ENCODE assay signal across 15 cellular contexts in genomic region chr2:68206779-68207178, GRCh38. TPM values are rescaled to one million over a fixed set of nuclear protein-coding genes. Genes with fewer than 3 reads are reported as not detected.
DNase-seq lines count a peak whose midpoint lies in the region; ATAC-seq and TF ChIP-seq lines count a peak whose summit lies in the region.
"Had no signal": no experiment of that assay in that cellular context is flagged by ENCODE, and none has a peak within 500 bp of the region (broad histone marks: within the 10 kb centered on the region; RNA-seq: fewer than 3 reads in every experiment).

No MANE protein-coding gene starts in this region.

- H2AFZ ChIP-seq in Loucy (ENCODE audit: low read length) = no peak overlapping the region

- peaks cover 14 to 23% of the 10 kb centered on the region in 2 donors for H3K36me3 Mint-ChIP-seq in CD4-positive, alpha-beta memory T cell
- H3K36me3 Mint-ChIP-seq in activated CD8-positive, alpha-beta T cell treated with anti-CD3 and anti-CD28 coated beads, Interleukin-2, amount 10 ng/mL, durations not matched to agents 7 days and 5 days (ENCODE audit: low read depth) = peaks cover 31% of the 10 kb centered on the region
- no peaks in the 10 kb centered on the region for H3K36me3 Mint-ChIP-seq in natural killer cell

- CTCF ChIA-PET in CD4-positive, alpha-beta memory T cell (lab: Charles Lee; ENCODE audit: partially characterized antibody) = interaction anchor here (1.2 to 2.7 kb wide), 5 partner anchors 9 to 76 kb away, joined by 5 to 23 read pairs (median 6); no protein-coding TSS in a partner anchor
- CTCF ChIA-PET in activated CD8-positive, alpha-beta T cell treated with anti-CD3 and anti-CD28 coated beads, Interleukin-2, amount 10 ng/mL, durations not matched to agents 7 days and 5 days (lab: Charles Lee) = interaction anchor here (0.8 to 2.8 kb wide), 5 partner anchors 11 to 76 kb away, joined by 3 to 15 read pairs (median 5); no protein-coding TSS in a partner anchor

- H3K36me3 ChIP-seq in CD4-positive, alpha-beta memory T cell (ENCODE audit: insufficient read depth, low read length) = peaks cover 5% of the 10 kb centered on the region
- peaks cover 13% of the 10 kb centered on the region for H3K36me3 ChIP-seq in Loucy (ENCODE audit: insufficient read depth, low read length)

- H3K9me2 ChIP-seq in Loucy (replicated peaks; ENCODE audit: low read depth, low read length) = no peaks in the 10 kb centered on the region

- no peak for TF ChIP-seq CTCF in Loucy (conservative IDR thresholded peaks at IDR 0.05; ENCODE audit: low read length)
- TF ChIP-seq CTCF in natural killer cell (IDR thresholded peaks at IDR 0.05) = no peak

- peaks cover 51 to 78% (median 64%) of the 10 kb centered on the region in 4 donors for H3K4me1 Mint-ChIP-seq in CD4-positive, alpha-beta memory T cell
- H3K4me1 Mint-ChIP-seq in activated CD8-positive, alpha-beta T cell treated with anti-CD3 and anti-CD28 coated beads, Interleukin-2, amount 10 ng/mL, durations not matched to agents 7 days and 5 days (ENCODE audit: low read depth) = peaks cover 39% of the 10 kb centered on the region
- H3K4me1 Mint-ChIP-seq in natural killer cell = peaks cover 54 to 59% of the 10 kb centered on the region in 2 donors

- H3K27me3 ChIP-seq in CD4-positive, alpha-beta memory T cell (ENCODE audit: insufficient read depth, low read length) = no peaks in the 10 kb centered on the region
- H3K27me3 ChIP-seq in Loucy (ENCODE audit: insufficient read depth, low read length, poor library complexity, severe bottlenecking) = no peaks in the 10 kb centered on the region
- H3K27me3 ChIP-seq: BLaER1 had no signal

- DNase-seq in CD4-positive, alpha-beta memory T cell = no peak
- no peak for DNase-seq in activated CD8-positive, alpha-beta T cell treated with anti-CD3 and anti-CD28 coated beads, Interleukin-2, amount 10 ng/mL, durations not matched to agents 7 days and 5 days
- DNase-seq in natural killer cell (no peak), NCI-H345 (lab: John Stamatoyannopoulos, UW) (no peak)
- no peak for DNase-seq in central memory CD4-positive, alpha-beta T cell
- DNase-seq: anterior cingulate cortex; NCI-H2029; stimulated activated CD4-positive, alpha-beta T cell treated with anti-CD3 and anti-CD28 coated beads, Interleukin-15, amount 100 ng/mL, for 24 hours had no signal

- no peak for ATAC-seq in activated CD8-positive, alpha-beta T cell treated with anti-CD3 and anti-CD28 coated beads, Interleukin-2, amount 10 ng/mL, durations not matched to agents 7 days and 5 days
- ATAC-seq in natural killer cell (no peak), HG03460 (IDR thresholded peaks at IDR 0.05; ENCODE audit: unreplicated experiment) (no peak)
- ATAC-seq: esophagus mucosa, HCT116, Right ventricle myocardium inferior had no signal

- no peak overlapping the region for H3K4me3 ChIP-seq in CD4-positive, alpha-beta memory T cell (ENCODE audit: low read length in 2 of 2)
- no peak overlapping the region for H3K4me3 ChIP-seq in Loucy (ENCODE audit: low read length, poor library complexity, severe bottlenecking)
- H3K4me3 ChIP-seq: BLaER1, coronary artery had no signal

- peak overlapping the region in 6 of 8 donors; percentile 10 to 83 (median 38) for H3K4me3 Mint-ChIP-seq in CD4-positive, alpha-beta memory T cell
- H3K4me3 Mint-ChIP-seq in activated CD8-positive, alpha-beta T cell treated with anti-CD3 and anti-CD28 coated beads, Interleukin-2, amount 10 ng/mL, durations not matched to agents 7 days and 5 days = no peak overlapping the region
- H3K4me3 Mint-ChIP-seq in natural killer cell = no peak overlapping the region

- intact Hi-C loops in CD4-positive, alpha-beta memory T cell (cut with micrococcal nuclease) = no loop called here
- intact Hi-C loops in natural killer cell (cut with micrococcal nuclease) = no loop called here

- peaks cover 80% of the 10 kb centered on the region for H4K20me1 ChIP-seq in Loucy (ENCODE audit: insufficient read depth, low read length, poor library complexity, severe bottlenecking)

- no peak overlapping the region for H3K27ac ChIP-seq in CD4-positive, alpha-beta memory T cell (ENCODE audit: low read depth, low read length)
- H3K27ac ChIP-seq: BLaER1, coronary artery had no signal

- no peak overlapping the region for H3K9ac ChIP-seq in Loucy (ENCODE audit: low read depth, low read length, poor library complexity, severe bottlenecking)
- H3K9ac ChIP-seq: BLaER1 had no signal

- POLR2A ChIA-PET in CD4-positive, alpha-beta memory T cell (lab: Charles Lee; ENCODE audit: partially characterized antibody) = no interaction called here
- POLR2A ChIA-PET in activated CD8-positive, alpha-beta T cell treated with anti-CD3 and anti-CD28 coated beads, Interleukin-2, amount 10 ng/mL, durations not matched to agents 7 days and 5 days (lab: Charles Lee) = no interaction called here

- H3K4me1 ChIP-seq in CD4-positive, alpha-beta memory T cell (ENCODE audit: insufficient read depth, low read length) = peaks cover 69% of the 10 kb centered on the region
- peaks cover 14% of the 10 kb centered on the region for H3K4me1 ChIP-seq in Loucy (ENCODE audit: insufficient read depth, low read length, poor library complexity, severe bottlenecking)
- H3K4me1 ChIP-seq: BLaER1 had no signal

- no peaks in the 10 kb centered on the region for H3K27me3 Mint-ChIP-seq in CD4-positive, alpha-beta memory T cell
- H3K27me3 Mint-ChIP-seq in activated CD8-positive, alpha-beta T cell treated with anti-CD3 and anti-CD28 coated beads, Interleukin-2, amount 10 ng/mL, durations not matched to agents 7 days and 5 days (ENCODE audit: low read depth) = no peaks in the 10 kb centered on the region
- H3K27me3 Mint-ChIP-seq in natural killer cell (ENCODE audit: low read depth in 2 of 2) = no peaks in the 10 kb centered on the region

- peak overlapping the region; percentile 11 to 79 (median 54) for H3K27ac Mint-ChIP-seq in CD4-positive, alpha-beta memory T cell
- H3K27ac Mint-ChIP-seq in activated CD8-positive, alpha-beta T cell treated with anti-CD3 and anti-CD28 coated beads, Interleukin-2, amount 10 ng/mL, durations not matched to agents 7 days and 5 days = peak overlapping the region; percentile 7
- peak overlapping the region; percentile 19 to 61 for H3K27ac Mint-ChIP-seq in natural killer cell

- peaks cover 97% of the 10 kb centered on the region for H3K79me2 ChIP-seq in Loucy (ENCODE audit: insufficient read depth, low read length)

- H3F3A ChIP-seq in Loucy (ENCODE audit: low read depth) = no peaks in the 10 kb centered on the region

- peak overlapping the region; percentile 5 for H3K4me2 ChIP-seq in Loucy (ENCODE audit: low read depth, low read length, poor library complexity, severe bottlenecking)
- H3K4me2 ChIP-seq: BLaER1 had no signal

- H3K9me3 ChIP-seq in CD4-positive, alpha-beta memory T cell (ENCODE audit: control insufficient read depth in 1 of 2, low read length in 2 of 2) = no peaks in the 10 kb centered on the region
- H3K9me3 ChIP-seq in Loucy (ENCODE audit: insufficient read depth, low read depth, low read length) = no peaks in the 10 kb centered on the region
- H3K9me3 ChIP-seq: BLaER1 had no signal

- H3K9me3 Mint-ChIP-seq in CD4-positive, alpha-beta memory T cell = no peaks in the 10 kb centered on the region
- H3K9me3 Mint-ChIP-seq in activated CD8-positive, alpha-beta T cell treated with anti-CD3 and anti-CD28 coated beads, Interleukin-2, amount 10 ng/mL, durations not matched to agents 7 days and 5 days (ENCODE audit: insufficient read depth) = no peaks in the 10 kb centered on the region
- no peaks in the 10 kb centered on the region for H3K9me3 Mint-ChIP-seq in natural killer cell

RNA-seq across cellular contexts. Expression of gene PPP3R1, which starts 45.6 kb away (rescaled TPM):
- 10 to 100 TPM; 74.8 to 76.8 TPM for total RNA-seq in CD4-positive, alpha-beta memory T cell
- polyA plus RNA-seq in CD4-positive, alpha-beta memory T cell = 1 to 10 TPM; 3.9 to 5.4 TPM
- 10 to 100 TPM; 67.6 to 71.8 TPM for total RNA-seq in activated CD8-positive, alpha-beta T cell treated with anti-CD3 and anti-CD28 coated beads, Interleukin-2, amount 10 ng/mL, durations not matched to agents 7 days and 5 days
- 10 to 100 TPM; 77.8 to 86.2 (median 79.9) TPM for total RNA-seq in natural killer cell

RNA-seq across cellular contexts. Expression of gene PNO1, which starts 49.1 kb away (rescaled TPM):
- 10 to 100 TPM in 1 of 2 experiments, 1 to 10 TPM in 1; 8.7 to 11.3 TPM for total RNA-seq in CD4-positive, alpha-beta memory T cell
- 10 to 100 TPM; 18.9 to 26.1 TPM for polyA plus RNA-seq in CD4-positive, alpha-beta memory T cell
- total RNA-seq in activated CD8-positive, alpha-beta T cell treated with anti-CD3 and anti-CD28 coated beads, Interleukin-2, amount 10 ng/mL, durations not matched to agents 7 days and 5 days = 10 to 100 TPM; 12.3 to 13.3 TPM
- total RNA-seq in natural killer cell = 10 to 100 TPM; 19.4 to 25.1 (median 25.0) TPM

Comparison
In these comparisons a context has a peak if more than half of its experiments do, and no peak if none do; other contexts are left out.
1. H3K4me3 Mint-ChIP-seq: peak in CD4-positive, alpha-beta memory T cell (6 of 8); none in activated CD8-positive, alpha-beta T cell treated with anti-CD3 and anti-CD28 coated beads, Interleukin-2, amount 10 ng/mL, durations not matched to agents 7 days and 5 days (single experiment) and natural killer cell (single experiment).
2. Peak in every context shown above with its lines, with median percentiles within 50 percentile points of each other: H3K27ac Mint-ChIP-seq.